In the genomic region with DNA sequence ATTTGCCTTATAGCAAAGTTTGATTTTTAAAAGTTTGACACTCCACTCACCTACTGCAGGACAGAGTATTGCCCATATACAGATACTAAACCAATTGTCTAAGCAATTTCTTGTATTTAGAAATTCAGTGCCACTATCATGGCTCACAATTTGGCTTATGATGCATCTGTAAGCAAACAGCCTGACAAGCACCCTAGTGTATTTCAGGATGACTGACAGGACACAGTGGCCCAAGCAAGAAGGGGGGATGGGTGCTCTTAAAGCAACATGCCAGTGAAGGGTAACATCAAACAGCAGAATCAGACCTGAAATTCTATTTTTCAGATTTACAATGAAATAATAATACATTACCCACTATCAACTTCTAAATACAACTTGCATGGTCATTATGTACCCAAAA, we compare ENCODE assay signal across 19 cellular contexts. TPM values are rescaled to one million over a fixed set of nuclear protein-coding genes. Genes with fewer than 3 reads are reported as not detected.
DNase-seq lines count a peak whose midpoint lies in the region; ATAC-seq, FAIRE-seq and TF ChIP-seq lines count a peak whose summit lies in the region.
"Had no signal": no experiment of that assay in that cellular context is flagged by ENCODE, and none has a peak within 500 bp of the region (broad histone marks: within the 10 kb centered on the region; RNA-seq: fewer than 3 reads in every experiment).

No MANE protein-coding gene starts in this region.

- H3K27me3 ChIP-seq in mammary epithelial cell (ENCODE audit: insufficient read depth, low read length) (no peaks in the 10 kb centered on the region), layer of hippocampus (ENCODE audit: control insufficient read depth, insufficient read depth, low read length) (no peaks in the 10 kb centered on the region)
- no peaks in the 10 kb centered on the region for H3K27me3 ChIP-seq in naive thymus-derived CD4-positive, alpha-beta T cell (ENCODE audit: control insufficient read depth in 2 of 2, insufficient read depth in 2 of 2, low read length in 2 of 2)
- H3K27me3 ChIP-seq: upper lobe of left lung had no signal

- in situ Hi-C loops in mammary epithelial cell (cut with MboI; ENCODE audit: low sequenced_read_pairs in 2 of 2): no loop called here
- in situ Hi-C loops in GM13976 (cut with MboI; ENCODE audit: low sequenced_read_pairs, unreplicated experiment): no loop called here

- DNase-seq in MCF 10A (ENCODE audit: unreplicated experiment) (peak; percentile 36), mammary epithelial cell (no peak), caudate nucleus (lab: John Stamatoyannopoulos, UW) (peak in 53 of 61 donors; percentile 4 to 90 (median 48)), urothelium cell line (ENCODE audit: low spot score) (peak; percentile 16), GM13976 (ENCODE audit: low spot score) (no peak), NCI-H2029 (lab: John Stamatoyannopoulos, UW) (no peak)
- DNase-seq in naive thymus-derived CD4-positive, alpha-beta T cell: no peak
- DNase-seq: activated naive CD8-positive, alpha-beta T cell treated with anti-CD3 and anti-CD28 coated beads, Interleukin-2, amount 50 U/mL, for 24 hours; DND-41; GOT3; kidney glomerular epithelial cell; NCI-H524 treated with DMSO at 0.1 percent for 48 hours; upper lobe of left lung had no signal

- no peaks in the 10 kb centered on the region for H3K9me3 Mint-ChIP-seq in MCF 10A (ENCODE audit: unreplicated experiment)
- no peaks in the 10 kb centered on the region for H3K9me3 Mint-ChIP-seq in naive thymus-derived CD4-positive, alpha-beta T cell
- H3K9me3 Mint-ChIP-seq: activated naive CD8-positive, alpha-beta T cell treated with anti-CD3 and anti-CD28 coated beads, Interleukin-2, amount 50 U/mL, for 24 hours; T-helper 1 cell treated with Interleukin-12 subunit alpha and Interleukin-12 subunit beta and Interleukin-4 antibody, amounts not matched to agents 30 μg/mL and 1 μg/mL, for 36 hours had no signal

- ATAC-seq in naive thymus-derived CD4-positive, alpha-beta T cell: no peak
- ATAC-seq: activated naive CD8-positive, alpha-beta T cell treated with anti-CD3 and anti-CD28 coated beads, Interleukin-2, amount 50 U/mL, for 24 hours had no signal

- H3K27ac ChIP-seq in mammary epithelial cell (ENCODE audit: insufficient read depth, low read depth, low read length): no peak overlapping the region
- peak overlapping the region; percentile 90 for H3K27ac ChIP-seq in caudate nucleus (ENCODE audit: low read depth, low read length)
- peak overlapping the region; percentile 92 for H3K27ac ChIP-seq in layer of hippocampus (ENCODE audit: low read depth, low read length)
- H3K27ac ChIP-seq in naive thymus-derived CD4-positive, alpha-beta T cell (ENCODE audit: low read depth, low read length): no peak overlapping the region
- H3K27ac ChIP-seq: epithelial cell of prostate, upper lobe of left lung had no signal

- dilution Hi-C loops in mammary epithelial cell (cut with HindIII; ENCODE audit: low sequenced_read_pairs): no loop called here

- no peaks in the 10 kb centered on the region for H3K4me1 ChIP-seq in mammary epithelial cell (ENCODE audit: insufficient read depth, low read length)
- no peaks in the 10 kb centered on the region for H3K4me1 ChIP-seq in naive thymus-derived CD4-positive, alpha-beta T cell (ENCODE audit: control insufficient read depth in 2 of 2, insufficient read depth in 2 of 2, low read length in 2 of 2)
- H3K4me1 ChIP-seq: upper lobe of left lung had no signal

- H3K9me3 ChIP-seq in mammary epithelial cell (replicated peaks; ENCODE audit: insufficient read depth, low read length): no peaks in the 10 kb centered on the region
- H3K9me3 ChIP-seq in naive thymus-derived CD4-positive, alpha-beta T cell (ENCODE audit: control insufficient read depth in 2 of 3, low read length in 3 of 3): no peaks in the 10 kb centered on the region
- H3K9me3 ChIP-seq: upper lobe of left lung had no signal

- TF ChIP-seq CTCF in MCF 10A (IDR thresholded peaks at IDR 0.05; ENCODE audit: unreplicated experiment) (no peak), mammary epithelial cell (conservative IDR thresholded peaks at IDR 0.05 in 1 of 2, IDR thresholded peaks at IDR 0.05 in 1 of 2; ENCODE audit: extremely low read depth in 1 of 2, insufficient read depth in 1 of 2, low read depth in 1 of 2, low read length in 2 of 2) (no peak), GM13976 (IDR thresholded peaks at IDR 0.05; ENCODE audit: borderline replicate concordance, control extremely low read depth, extremely low read depth, insufficient read depth, missing control alignments) (no peak)

- no peak overlapping the region for H2AFZ ChIP-seq in mammary epithelial cell (ENCODE audit: low read depth, low read length)

- no peak overlapping the region for H3K27ac Mint-ChIP-seq in MCF 10A (ENCODE audit: low read depth, unreplicated experiment)
- no peak overlapping the region for H3K27ac Mint-ChIP-seq in naive thymus-derived CD4-positive, alpha-beta T cell
- H3K27ac Mint-ChIP-seq: activated naive CD8-positive, alpha-beta T cell treated with anti-CD3 and anti-CD28 coated beads, Interleukin-2, amount 50 U/mL, for 24 hours; progenitor cell of endocrine pancreas; T-helper 1 cell treated with Interleukin-12 subunit alpha and Interleukin-12 subunit beta and Interleukin-4 antibody, amounts not matched to agents 30 μg/mL and 1 μg/mL, for 36 hours had no signal

- no peak overlapping the region for H3K4me3 Mint-ChIP-seq in MCF 10A (ENCODE audit: unreplicated experiment)
- H3K4me3 Mint-ChIP-seq in naive thymus-derived CD4-positive, alpha-beta T cell: no peak overlapping the region
- H3K4me3 Mint-ChIP-seq: activated naive CD8-positive, alpha-beta T cell treated with anti-CD3 and anti-CD28 coated beads, Interleukin-2, amount 50 U/mL, for 24 hours; T-helper 1 cell treated with Interleukin-12 subunit alpha and Interleukin-12 subunit beta and Interleukin-4 antibody, amounts not matched to agents 30 μg/mL and 1 μg/mL, for 36 hours had no signal

- no peaks in the 10 kb centered on the region for H3K36me3 Mint-ChIP-seq in MCF 10A (ENCODE audit: insufficient read depth, unreplicated experiment)
- no peaks in the 10 kb centered on the region for H3K36me3 Mint-ChIP-seq in naive thymus-derived CD4-positive, alpha-beta T cell

- H3K79me2 ChIP-seq in mammary epithelial cell (ENCODE audit: insufficient read depth, low read length): no peaks in the 10 kb centered on the region

- H3K4me1 Mint-ChIP-seq in MCF 10A (ENCODE audit: insufficient read depth, unreplicated experiment): no peaks in the 10 kb centered on the region
- H3K4me1 Mint-ChIP-seq in naive thymus-derived CD4-positive, alpha-beta T cell: no peaks in the 10 kb centered on the region
- H3K4me1 Mint-ChIP-seq: activated naive CD8-positive, alpha-beta T cell treated with anti-CD3 and anti-CD28 coated beads, Interleukin-2, amount 50 U/mL, for 24 hours had no signal

- H3K36me3 ChIP-seq in mammary epithelial cell (ENCODE audit: insufficient read depth, low read length): no peaks in the 10 kb centered on the region
- no peaks in the 10 kb centered on the region for H3K36me3 ChIP-seq in naive thymus-derived CD4-positive, alpha-beta T cell (ENCODE audit: control insufficient read depth in 2 of 3, insufficient read depth in 3 of 3, low read length in 3 of 3)
- H3K36me3 ChIP-seq: upper lobe of left lung had no signal

- H3K9ac ChIP-seq in mammary epithelial cell (ENCODE audit: insufficient read depth, low read length): no peak overlapping the region

- intact Hi-C loops in MCF 10A (cut with micrococcal nuclease) (no loop called here), mammary epithelial cell (cut with micrococcal nuclease) (loop anchor here (5.0 kb wide), 1 partner anchor 492 kb away; no protein-coding TSS in a partner anchor)
- intact Hi-C loops in naive thymus-derived CD4-positive, alpha-beta T cell (cut with micrococcal nuclease): loop anchor here in 1 of 2 donors (5.0 to 10.0 kb wide), 3 partner anchors 53 to 1232 kb away; no protein-coding TSS in a partner anchor

- H3K4me3 ChIP-seq in mammary epithelial cell (replicated peaks in 1 of 3; ENCODE audit: insufficient read depth in 1 of 3, low read depth in 2 of 3, low read length in 3 of 3): no peak overlapping the region
- H3K4me3 ChIP-seq in naive thymus-derived CD4-positive, alpha-beta T cell (ENCODE audit: low read length): no peak overlapping the region
- H3K4me3 ChIP-seq: upper lobe of left lung had no signal

- H4K20me1 ChIP-seq in mammary epithelial cell (ENCODE audit: insufficient read depth, low read length): no peaks in the 10 kb centered on the region

- BruUV-seq in MCF 10A (replicated peaks; lab: Mats Ljungman, UMichigan) (no TSS peak), mammary epithelial cell (replicated peaks; lab: Mats Ljungman, UMichigan) (no TSS peak)

- CTCF ChIA-PET in MCF 10A (lab: Yijun Ruan, JAX): interaction anchor here (1.1 to 6.7 kb wide), 2 partner anchors 33 to 114 kb away, joined by 4 to 59 read pairs; no protein-coding TSS in a partner anchor
- CTCF ChIA-PET in mammary epithelial cell (lab: Charles Lee; ENCODE audit: low non-redundant PET): no interaction called here
- CTCF ChIA-PET in naive thymus-derived CD4-positive, alpha-beta T cell (lab: Charles Lee): interaction anchor here (0.6 to 2.1 kb wide), 3 partner anchors 114 to 125 kb away, joined by 5 to 8 read pairs (median 6); no protein-coding TSS in a partner anchor

- no peak overlapping the region for H3K4me2 ChIP-seq in mammary epithelial cell (ENCODE audit: insufficient read depth, low read depth, low read length)

- H3K27me3 Mint-ChIP-seq in MCF 10A (ENCODE audit: insufficient read depth, unreplicated experiment): peaks cover 28% of the 10 kb centered on the region
- H3K27me3 Mint-ChIP-seq in naive thymus-derived CD4-positive, alpha-beta T cell: peaks cover 0 to 27% (median 0%) of the 10 kb centered on the region in 5 donors
- H3K27me3 Mint-ChIP-seq: progenitor cell of endocrine pancreas had no signal

- no peak for FAIRE-seq in urothelium cell line (lab: Jason Lieb, UNC)
- FAIRE-seq: A204.1 had no signal

- POLR2A ChIA-PET in MCF 10A (lab: Yijun Ruan, JAX): interaction anchor here (1.0 to 1.1 kb wide), 2 partner anchors 10 to 104 kb away, joined by 3 to 4 read pairs; no protein-coding TSS in a partner anchor
- POLR2A ChIA-PET in naive thymus-derived CD4-positive, alpha-beta T cell (lab: Charles Lee): no interaction called here

RNA-seq across cellular contexts. Expression of gene CTNNA3, which starts 30.5 kb away (rescaled TPM):
- total RNA-seq in MCF 10A (2022) (0.02 TPM in 1 of 2 replicates, not detected in the other), mammary epithelial cell (not detected)
- polyA plus RNA-seq in mammary epithelial cell: not detected
- polyA minus RNA-seq in mammary epithelial cell: not detected
- under 1 TPM in 4 of 5 experiments, not detected in 1; 0.43 to 0.84 (median 0.73) TPM for total RNA-seq in naive thymus-derived CD4-positive, alpha-beta T cell
- polyA plus RNA-seq in naive thymus-derived CD4-positive, alpha-beta T cell: under 1 TPM in 1 of 2 donors, not detected in 1; 0.59 TPM
- total RNA-seq: activated CD8-positive, alpha-beta memory T cell treated with anti-CD3 and anti-CD28 coated beads for 36 hours had no signal

Comparison
In these comparisons a context has a peak if more than half of its experiments do, and no peak if none do; other contexts are left out.
1. DNase-seq: peak in MCF 10A (single experiment), caudate nucleus (53 of 61) and urothelium cell line (single experiment); none in mammary epithelial cell (single experiment), GM13976 (single experiment), NCI-H2029 (single experiment) and naive thymus-derived CD4-positive, alpha-beta T cell (0 of 9).
2. H3K27ac ChIP-seq: peak in caudate nucleus (single experiment) and layer of hippocampus (single experiment); none in mammary epithelial cell (single experiment) and naive thymus-derived CD4-positive, alpha-beta T cell (single experiment).